ENCODE assay signal across 26 cellular contexts in the genomic region with DNA sequence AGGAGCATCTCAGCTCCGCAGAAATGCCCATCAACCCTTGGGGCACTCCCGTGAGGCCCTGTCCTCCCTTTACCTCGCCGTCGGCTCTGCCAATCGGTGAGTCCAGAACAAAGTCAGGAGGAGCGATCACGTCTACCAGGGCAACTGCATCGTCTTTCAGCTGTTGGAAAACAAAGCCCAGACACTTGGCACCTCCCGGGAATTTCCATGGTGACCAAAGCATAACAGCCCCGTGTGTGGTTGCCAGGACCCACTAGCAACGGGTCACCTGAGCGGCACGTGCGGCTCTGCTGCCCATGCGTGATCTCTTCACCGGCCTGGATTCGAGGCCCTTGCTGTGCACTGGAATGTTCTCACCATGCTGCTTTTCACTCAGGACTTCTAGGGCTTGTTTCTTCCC.
DNase-seq lines count a peak whose midpoint lies in the region; ATAC-seq and TF ChIP-seq lines count a peak whose summit lies in the region.
"Had no signal": no experiment of that assay in that cellular context is flagged by ENCODE, and none has a peak within 500 bp of the region (broad histone marks: within the 10 kb centered on the region; RNA-seq: fewer than 3 reads in every experiment).

No MANE protein-coding gene starts in this region.

- CTCF ChIA-PET in IMR-90 (lab: Yijun Ruan, JAX): no interaction called here

- 87% methylated on average over 15 of the region's 18 CpGs; no CpG with 5 or more reads in 1 of the 2 experiments for WGBS in IMR-90 (ENCODE audit: extremely low coverage in 2 of 2, insufficient read length in 1 of 2), 2 experiments
- 59 to 61% methylated on average over 18 of the region's 18 CpGs for WGBS in heart right ventricle, 2 donors

- H3K56ac ChIP-seq in IMR-90 (ENCODE audit: extremely low read depth, insufficient read depth, low read length): no peak overlapping the region

- H4K91ac ChIP-seq in IMR-90 (ENCODE audit: insufficient read depth, low read depth, low read length): no peak overlapping the region

- POLR2A ChIA-PET in IMR-90 (lab: Charles Lee; ENCODE audit: unreplicated experiment): no interaction called here

- no peaks in the 10 kb centered on the region for H3K9me3 ChIP-seq in BLaER1 treated with 17β-estradiol and CSF1 and Interleukin-3, amounts not matched to agents 10 nM and 100 nM (replicated peaks in 1 of 11)
- H3K9me3 ChIP-seq in IMR-90 (ENCODE audit: control insufficient read depth, insufficient read depth, low read length) (no peaks in the 10 kb centered on the region), heart right ventricle (peaks cover 0 to 5% (median 0%) of the 10 kb centered on the region in 11 donors)
- no peaks in the 10 kb centered on the region for H3K9me3 ChIP-seq in effector memory CD4-positive, alpha-beta T cell (ENCODE audit: control insufficient read depth, low read length)
- H3K9me3 ChIP-seq: gastroesophageal sphincter, pancreas, SK-N-SH, testis had no signal

- DNase-seq in IMR-90 (no peak), heart right ventricle (peak; percentile 72 to 78), posterior vena cava (ENCODE audit: low spot score) (peak; percentile 77), SKM-1 treated with dmso at 0.1 percent for 144 hours (lab: John Stamatoyannopoulos, UW; ENCODE audit: unreplicated experiment) (no peak)
- no peak for DNase-seq in effector memory CD4-positive, alpha-beta T cell
- DNase-seq: activated CD4-positive, alpha-beta T cell treated with anti-CD3 and anti-CD28 coated beads, Interleukin-2, amount 50 U/mL, for 4 hours; activated CD8-positive, alpha-beta memory T cell treated with anti-CD3 and anti-CD28 coated beads, Interleukin-2, amount 50 U/mL, for 48 hours; activated naive CD8-positive, alpha-beta T cell treated with anti-CD3 and anti-CD28 coated beads for 36 hours; CD4-positive, alpha-beta T cell; DND-41; effector CD8-positive, alpha-beta T cell; NCI-H1105; NCI-H2081; NCI-H510A; SK-N-SH; stimulated activated CD4-positive, alpha-beta T cell treated with anti-CD3 and anti-CD28 coated beads, Interleukin-1b, Interleukin-23, amount 100 ng/mL, for 48 hours; testis had no signal

- no TSS peak for BruUV-seq in IMR-90 (replicated peaks; lab: Mats Ljungman, UMichigan)

- dilution Hi-C loops in IMR-90 (cut with HindIII; ENCODE audit: low sequenced_read_pairs, unreplicated experiment): no loop called here

- TF ChIP-seq POLR2A in IMR-90 (IDR thresholded peaks at IDR 0.05; ENCODE audit: low read depth, low read length): no peak

- H3K4ac ChIP-seq in IMR-90 (ENCODE audit: low read depth, low read length): no peak overlapping the region

- H3K4me3 ChIP-seq in BLaER1 treated with 17β-estradiol and CSF1 and Interleukin-3, amounts not matched to agents 10 nM and 100 nM: no peak overlapping the region
- H3K4me3 ChIP-seq in IMR-90 (ENCODE audit: insufficient read depth, low read depth, low read length): no peak overlapping the region
- no peak overlapping the region for H3K4me3 ChIP-seq in heart right ventricle
- no peak overlapping the region for H3K4me3 ChIP-seq in effector memory CD4-positive, alpha-beta T cell (ENCODE audit: insufficient read depth, low read depth, low read length, poor library complexity, severe bottlenecking)
- H3K4me3 ChIP-seq: gastroesophageal sphincter, pancreas, skin epidermis, testis had no signal

- TF ChIP-seq RAD21 in IMR-90 (IDR thresholded peaks at IDR 0.05; ENCODE audit: low read length): no peak

- H4K5ac ChIP-seq in IMR-90 (ENCODE audit: low read depth, low read length): no peak overlapping the region

- no peaks in the 10 kb centered on the region for H3K9me1 ChIP-seq in IMR-90 (ENCODE audit: insufficient read depth, low read length)

- no peak overlapping the region for H2BK5ac ChIP-seq in IMR-90 (ENCODE audit: low read depth, low read length, poor library complexity, severe bottlenecking)

- H3K4me2 ChIP-seq in BLaER1 treated with 17β-estradiol and CSF1 and Interleukin-3, amounts not matched to agents 10 nM and 100 nM: peak overlapping the region; percentile 6 to 99 (median 46); a peak in 18 of 22 replicates
- no peak overlapping the region for H3K4me2 ChIP-seq in IMR-90 (ENCODE audit: low read depth, low read length)
- H3K4me2 ChIP-seq: SK-N-SH had no signal

- H2AK9ac ChIP-seq in IMR-90 (replicated peaks; ENCODE audit: low read depth, low read length, poor library complexity): peak overlapping the region; percentile 6

- no peak overlapping the region for H2AFZ ChIP-seq in IMR-90 (replicated peaks; ENCODE audit: low read length, poor library complexity)

- in situ Hi-C loops in IMR-90 (cut with MboI; ENCODE audit: low sequenced_read_pairs): no loop called here

- ATAC-seq in IMR-90 (ENCODE audit: low read depth) (no peak), heart right ventricle (peak; percentile 63 to 90 (median 78)), GM21576 (IDR thresholded peaks at IDR 0.05; ENCODE audit: unreplicated experiment) (no peak), GM19328 (IDR thresholded peaks at IDR 0.05; ENCODE audit: unreplicated experiment) (no peak)
- ATAC-seq: esophagus mucosa; gastroesophageal sphincter; pancreas; stimulated activated effector memory CD8-positive, alpha-beta T cell treated with anti-CD3 and anti-CD28 coated beads, Interleukin-12 subunit alpha, Interleukin-12 subunit beta, amount 100 ng/mL, for 72 hours; WTC11 had no signal

- H3K27ac ChIP-seq in BLaER1 treated with 17β-estradiol and CSF1 and Interleukin-3, amounts not matched to agents 10 nM and 100 nM: no peak overlapping the region
- H3K27ac ChIP-seq in IMR-90 (ENCODE audit: insufficient read depth, low read length) (no peak overlapping the region), heart right ventricle (peak overlapping the region in 7 of 10 donors; percentile 34 to 80 (median 58))
- no peak overlapping the region for H3K27ac ChIP-seq in effector memory CD4-positive, alpha-beta T cell (ENCODE audit: insufficient read depth, low read length, poor library complexity, severe bottlenecking)
- H3K27ac ChIP-seq: gastroesophageal sphincter, pancreas, testis had no signal

- no peak overlapping the region for H4K8ac ChIP-seq in IMR-90 (ENCODE audit: low read depth in 2 of 2, low read length in 2 of 2)

- no peak overlapping the region for H3K18ac ChIP-seq in IMR-90 (ENCODE audit: low read depth, low read length)

- H4K20me1 ChIP-seq in BLaER1 treated with 17β-estradiol and CSF1 and Interleukin-3, amounts not matched to agents 10 nM and 100 nM: peaks cover 0 to 17% (median 0%) of the 10 kb centered on the region in 11 experiments; a peak in 3 of 22 replicates
- H4K20me1 ChIP-seq in IMR-90 (ENCODE audit: insufficient read depth, low read length): no peaks in the 10 kb centered on the region; the same call in 1 of the 2 replicates

- TF ChIP-seq CTCF in IMR-90 (conservative IDR thresholded peaks at IDR 0.05; ENCODE audit: low read depth, low read length) (no peak), heart right ventricle (IDR thresholded peaks at IDR 0.05) (no peak)

- H2AK5ac ChIP-seq in IMR-90 (ENCODE audit: low read depth, low read length): no peak overlapping the region

- peaks cover 19 to 64% (median 59%) of the 10 kb centered on the region in 10 experiments; a peak in 19 of 20 replicates for H3K4me1 ChIP-seq in BLaER1 treated with 17β-estradiol and CSF1 and Interleukin-3, amounts not matched to agents 10 nM and 100 nM
- H3K4me1 ChIP-seq in IMR-90 (ENCODE audit: control insufficient read depth, insufficient read depth, low read length): no peaks in the 10 kb centered on the region
- peaks cover 0 to 13% (median 0%) of the 10 kb centered on the region in 9 donors for H3K4me1 ChIP-seq in heart right ventricle
- no peaks in the 10 kb centered on the region for H3K4me1 ChIP-seq in effector memory CD4-positive, alpha-beta T cell (ENCODE audit: control insufficient read depth, insufficient read depth, low read length, poor library complexity, severe bottlenecking)
- H3K4me1 ChIP-seq: pancreas, testis had no signal

- peaks cover 3 to 20% (median 11%) of the 10 kb centered on the region in 11 experiments; a peak in 17 of 22 replicates for H3K36me3 ChIP-seq in BLaER1 treated with 17β-estradiol and CSF1 and Interleukin-3, amounts not matched to agents 10 nM and 100 nM
- H3K36me3 ChIP-seq in IMR-90 (ENCODE audit: control insufficient read depth, insufficient read depth, low read length) (peaks cover 14% of the 10 kb centered on the region; the same call in 1 of the 2 replicates), heart right ventricle (peaks cover 0 to 55% (median 9%) of the 10 kb centered on the region in 9 donors)
- peaks cover 3% of the 10 kb centered on the region for H3K36me3 ChIP-seq in effector memory CD4-positive, alpha-beta T cell (ENCODE audit: control insufficient read depth, insufficient read depth, low read length)

- no peak overlapping the region for H3K23ac ChIP-seq in IMR-90 (ENCODE audit: low read depth, low read length)

- H3K79me1 ChIP-seq in IMR-90 (ENCODE audit: low read depth in 1 of 2, low read length in 2 of 2): no peaks in the 10 kb centered on the region

- peaks cover 0 to 14% (median 0%) of the 10 kb centered on the region in 11 experiments; a peak in 5 of 22 replicates for H3K27me3 ChIP-seq in BLaER1 treated with 17β-estradiol and CSF1 and Interleukin-3, amounts not matched to agents 10 nM and 100 nM
- H3K27me3 ChIP-seq in IMR-90 (ENCODE audit: control insufficient read depth, insufficient read depth, low read length) (no peaks in the 10 kb centered on the region), heart right ventricle (no peaks in the 10 kb centered on the region)
- H3K27me3 ChIP-seq in effector memory CD4-positive, alpha-beta T cell (replicated peaks; ENCODE audit: control insufficient read depth, insufficient read depth, low read length, poor library complexity, severe bottlenecking): no peaks in the 10 kb centered on the region
- H3K27me3 ChIP-seq: gastroesophageal sphincter, pancreas, testis had no signal

- intact Hi-C loops in IMR-90 (cut with micrococcal nuclease): loop anchor here (1.0 kb wide), 1 partner anchor 13 kb away; no protein-coding TSS in a partner anchor
- intact Hi-C loops in heart right ventricle (cut with DNase I): no loop called here
- intact Hi-C loops in posterior vena cava (cut with DNase I): no loop called here

- no peak overlapping the region for H3K9ac ChIP-seq in BLaER1 treated with 17β-estradiol and CSF1 and Interleukin-3, amounts not matched to agents 10 nM and 100 nM
- no peak overlapping the region for H3K9ac ChIP-seq in IMR-90 (ENCODE audit: low read depth, low read length)
- H3K9ac ChIP-seq: SK-N-SH had no signal

- no peak overlapping the region for H2BK20ac ChIP-seq in IMR-90 (ENCODE audit: low read depth, low read length)

- no peak overlapping the region for H2BK120ac ChIP-seq in IMR-90 (ENCODE audit: low read depth, low read length)

- no peak overlapping the region for H3K14ac ChIP-seq in IMR-90 (replicated peaks; ENCODE audit: low read depth, low read length)

- H2BK15ac ChIP-seq in IMR-90 (ENCODE audit: low read depth, low read length): no peak overlapping the region

TF ChIP-seq in IMR-90, 13 proteins besides CTCF, POLR2A, EP300 and RAD21 (continues in another document):
- TF ChIP-seq RFX5 (IDR thresholded peaks at IDR 0.05; ENCODE audit: low read depth, low read length): no peak
- no peak for TF ChIP-seq FOS (IDR thresholded peaks at IDR 0.05; ENCODE audit: low read depth, low read length)
- no peak for TF ChIP-seq BHLHE40 (IDR thresholded peaks at IDR 0.05; ENCODE audit: low read depth, low read length)
- TF ChIP-seq MAFK (IDR thresholded peaks at IDR 0.05; ENCODE audit: low read depth, low read length): no peak
- TF ChIP-seq RCOR1 (IDR thresholded peaks at IDR 0.05; ENCODE audit: insufficient replicate concordance, low read length): no peak

Comparison
In these comparisons a context has a peak if more than half of its experiments do, and no peak if none do; other contexts are left out.
1. H3K27ac ChIP-seq: peak in heart right ventricle (7 of 10); none in BLaER1 treated with 17β-estradiol and CSF1 and Interleukin-3, amounts not matched to agents 10 nM and 100 nM (0 of 11), IMR-90 (single experiment) and effector memory CD4-positive, alpha-beta T cell (single experiment).
2. ATAC-seq: peak in heart right ventricle (8 of 8); none in IMR-90 (single experiment), GM21576 (single experiment) and GM19328 (single experiment).
3. DNase-seq: peak in heart right ventricle (2 of 2) and posterior vena cava (single experiment); none in IMR-90 (single experiment), effector memory CD4-positive, alpha-beta T cell (0 of 3) and SKM-1 treated with dmso at 0.1 percent for 144 hours (single experiment).